In genomic region chrX:13902406-13902805, GRCh38 we compare ENCODE assay signal across 26 cellular contexts.
"Had no signal": no experiment of that assay in that cellular context is flagged by ENCODE, and none has a peak within 500 bp of the region (broad histone marks: within the 10 kb centered on the region; RNA-seq: fewer than 3 reads in every experiment).

No MANE protein-coding gene starts in this region.

- H3K27me3 ChIP-seq: gastrocnemius medialis, neural progenitor cell, right lobe of liver, testis, tibial artery had no signal

- H3K4me3 Mint-ChIP-seq: effector memory CD8-positive, alpha-beta T cell; mesothelial cell of epicardium; naive thymus-derived CD4-positive, alpha-beta T cell; nephron; neural progenitor cell; stimulated activated naive B cell treated with anti-CD40 and anti-IgM and Interleukin-4, amounts not matched to agents 10 μg/mL and 1 μg/mL and 100 μg/mL, for 72 hours; stimulated activated naive CD8-positive, alpha-beta T cell treated with anti-CD3 and anti-CD28 coated beads, Interleukin-15, Interleukin-2, amounts not matched to agents 100 ng/mL and 50 ng/mL, for 24 hours; type B pancreatic cell had no signal

- H3K27ac ChIP-seq: coronary artery, gastrocnemius medialis, left lung, neural progenitor cell, parathyroid adenoma, right lobe of liver, testis had no signal

- H3K4me1 Mint-ChIP-seq: naive thymus-derived CD4-positive, alpha-beta T cell; stimulated activated naive B cell treated with anti-CD40 and anti-IgM and Interleukin-4, amounts not matched to agents 10 μg/mL and 1 μg/mL and 100 μg/mL, for 72 hours had no signal

- H3K27ac Mint-ChIP-seq: effector memory CD8-positive, alpha-beta T cell; mesothelial cell of epicardium; naive thymus-derived CD4-positive, alpha-beta T cell; nephron; neural progenitor cell; progenitor cell of endocrine pancreas; stimulated activated naive B cell treated with anti-CD40 and anti-IgM and Interleukin-4, amounts not matched to agents 10 μg/mL and 1 μg/mL and 100 μg/mL, for 72 hours; stimulated activated naive CD8-positive, alpha-beta T cell treated with anti-CD3 and anti-CD28 coated beads, Interleukin-15, Interleukin-2, amounts not matched to agents 100 ng/mL and 50 ng/mL, for 24 hours; type B pancreatic cell had no signal

- H3K4me3 ChIP-seq: coronary artery, gastrocnemius medialis, left lung, mucosa of descending colon, neural progenitor cell, right lobe of liver, testis, tibial artery had no signal

- H3K27me3 Mint-ChIP-seq: progenitor cell of endocrine pancreas; stimulated activated naive CD8-positive, alpha-beta T cell treated with anti-CD3 and anti-CD28 coated beads, Interleukin-15, Interleukin-2, amounts not matched to agents 100 ng/mL and 50 ng/mL, for 24 hours had no signal

- DNase-seq: dermis blood vessel endothelial cell; effector memory CD8-positive, alpha-beta T cell; foreskin fibroblast; gastrocnemius medialis; head of caudate nucleus; kidney; left cardiac atrium; left lung; mesenchymal stem cell; mucosa of descending colon; naive thymus-derived CD4-positive, alpha-beta T cell; right lobe of liver; small intestine; stimulated activated CD4-positive, alpha-beta T cell treated with anti-CD3 and anti-CD28 coated beads, Interleukin-15, amount 100 ng/mL, for 24 hours; stimulated activated CD4-positive, alpha-beta T cell treated with anti-CD3 and anti-CD28 coated beads, Interleukin-2, amount 100 ng/mL, for 48 hours; stimulated activated naive B cell treated with anti-CD40 and anti-IgM and Interleukin-4, amounts not matched to agents 10 μg/mL and 1 μg/mL and 100 μg/mL, for 72 hours; testis; tibial artery had no signal

- H3K9me3 Mint-ChIP-seq: effector memory CD8-positive, alpha-beta T cell; naive thymus-derived CD4-positive, alpha-beta T cell; stimulated activated naive B cell treated with anti-CD40 and anti-IgM and Interleukin-4, amounts not matched to agents 10 μg/mL and 1 μg/mL and 100 μg/mL, for 72 hours; stimulated activated naive CD8-positive, alpha-beta T cell treated with anti-CD3 and anti-CD28 coated beads, Interleukin-15, Interleukin-2, amounts not matched to agents 100 ng/mL and 50 ng/mL, for 24 hours; type B pancreatic cell had no signal

- H3K36me3 Mint-ChIP-seq: mesothelial cell of epicardium; naive thymus-derived CD4-positive, alpha-beta T cell; stimulated activated naive B cell treated with anti-CD40 and anti-IgM and Interleukin-4, amounts not matched to agents 10 μg/mL and 1 μg/mL and 100 μg/mL, for 72 hours; type B pancreatic cell had no signal
